In genomic region chr3:195451373-195452000, GRCh38 we compare ENCODE assay signal across 17 cellular contexts. TPM values are rescaled to one million over a fixed set of nuclear protein-coding genes. Genes with fewer than 3 reads are reported as not detected.
A peak's percentile ranks its signal among the peaks of the same experiment; 100 is the strongest.
DNase-seq lines count a peak whose midpoint lies in the region; ATAC-seq and TF ChIP-seq lines count a peak whose summit lies in the region.
"Had no signal": no experiment of that assay in that cellular context is flagged by ENCODE, and none has a peak within 500 bp of the region (broad histone marks: within the 10 kb centered on the region; RNA-seq: fewer than 3 reads in every experiment).

No MANE protein-coding gene starts in this region.

- H3K27me3 Mint-ChIP-seq in CD14-positive monocyte (ENCODE audit: low read depth in 3 of 3) = peaks cover 0 to 3% (median 2%) of the 10 kb centered on the region in 3 donors
- no peaks in the 10 kb centered on the region for H3K27me3 Mint-ChIP-seq in mesothelial cell of epicardium (ENCODE audit: low read depth)
- no peaks in the 10 kb centered on the region for H3K27me3 Mint-ChIP-seq in naive thymus-derived CD8-positive, alpha-beta T cell
- H3K27me3 Mint-ChIP-seq in endothelial cell (ENCODE audit: unreplicated experiment) = peaks cover 10% of the 10 kb centered on the region
- H3K27me3 Mint-ChIP-seq: natural killer cell treated with Interleukin-12 subunit alpha and Interleukin-12 subunit beta and Interleukin-15 and Interleukin-18, amount 100 ng/mL, for 72 hours had no signal

- H3K4me1 Mint-ChIP-seq in CD14-positive monocyte (peaks cover 39% of the 10 kb centered on the region), mesothelial cell of epicardium (peaks cover 11% of the 10 kb centered on the region), endothelial cell (ENCODE audit: unreplicated experiment) (peaks cover 10% of the 10 kb centered on the region)
- H3K4me1 Mint-ChIP-seq in naive thymus-derived CD8-positive, alpha-beta T cell = peaks cover 5 to 13% (median 10%) of the 10 kb centered on the region in 4 donors

- POLR2A ChIA-PET in naive thymus-derived CD8-positive, alpha-beta T cell (lab: Charles Lee) = no interaction called here

- DNase-seq in CD14-positive monocyte (ENCODE audit: low spot score) (no peak), NCI-H1417 (lab: John Stamatoyannopoulos, UW) (peak; percentile 71 to 90 (median 88)), NCI-H510A treated with DMSO at 0.1 percent for 48 hours (lab: John Stamatoyannopoulos, UW) (peak; percentile 85), mesothelial cell of epicardium (ENCODE audit: low spot score in 2 of 2, unreplicated experiment in 2 of 2) (no peak), Peyer's patch (no peak), endothelial cell (ENCODE audit: low spot score) (no peak)
- DNase-seq in naive thymus-derived CD8-positive, alpha-beta T cell = no peak
- DNase-seq in stimulated activated CD8-positive, alpha-beta memory T cell treated with anti-CD3 and anti-CD28 coated beads, Interleukin-4, amount 100 ng/mL, for 48 hours = no peak
- DNase-seq: activated CD4-positive, alpha-beta T cell treated with anti-CD3 and anti-CD28 coated beads for 1 hour; activated T-cell treated with anti-CD3 and anti-CD28 coated beads, Interleukin-2, amount 50 U/mL, for 72 hours; aorta; DND-41; left cardiac atrium had no signal

- H3K27ac Mint-ChIP-seq in CD14-positive monocyte (peak overlapping the region; percentile 83 to 95 (median 91)), mesothelial cell of epicardium (peak overlapping the region; percentile 55), endothelial cell (ENCODE audit: unreplicated experiment) (no peak overlapping the region)
- H3K27ac Mint-ChIP-seq in naive thymus-derived CD8-positive, alpha-beta T cell = no peak overlapping the region
- H3K27ac Mint-ChIP-seq: activated T-cell treated with anti-CD3 and anti-CD28 coated beads, Interleukin-2, amount 50 U/mL, for 72 hours; natural killer cell treated with Interleukin-12 subunit alpha and Interleukin-12 subunit beta and Interleukin-15 and Interleukin-18, amount 100 ng/mL, for 72 hours had no signal

- no peak for ATAC-seq in naive thymus-derived CD8-positive, alpha-beta T cell
- ATAC-seq: A549; activated T-cell treated with anti-CD3 and anti-CD28 coated beads, Interleukin-2, amount 50 U/mL, for 72 hours; natural killer cell treated with Interleukin-12 subunit alpha and Interleukin-12 subunit beta and Interleukin-15 and Interleukin-18, amount 100 ng/mL, for 72 hours had no signal

- intact Hi-C loops in CD14-positive monocyte (cut with micrococcal nuclease) = no loop called here

- H3K4me1 ChIP-seq in Peyer's patch = peaks cover 0 to 4% (median 0%) of the 10 kb centered on the region in 4 donors
- H3K4me1 ChIP-seq: A549 had no signal

- H3K9me3 ChIP-seq in Peyer's patch = no peaks in the 10 kb centered on the region
- H3K9me3 ChIP-seq: A549, tibial nerve had no signal

- no peaks in the 10 kb centered on the region for H3K36me3 ChIP-seq in Peyer's patch
- H3K36me3 ChIP-seq: tibial nerve had no signal

- no peak for TF ChIP-seq POLR2A in Peyer's patch (IDR thresholded peaks at IDR 0.05)

- TF ChIP-seq CTCF in CD14-positive monocyte (IDR thresholded peaks at IDR 0.05) (no peak), mesothelial cell of epicardium (IDR thresholded peaks at IDR 0.05; ENCODE audit: unreplicated experiment) (no peak), Peyer's patch (IDR thresholded peaks at IDR 0.05) (no peak), endothelial cell (IDR thresholded peaks at IDR 0.05; ENCODE audit: unreplicated experiment) (no peak)

- no peak overlapping the region for H3K4me3 ChIP-seq in Peyer's patch
- H3K4me3 ChIP-seq: A549, skin epidermis, tibial nerve had no signal

- H3K4me3 Mint-ChIP-seq in CD14-positive monocyte (peak overlapping the region in 1 of 2 donors; percentile 82), mesothelial cell of epicardium (no peak overlapping the region), endothelial cell (ENCODE audit: unreplicated experiment) (no peak overlapping the region)
- no peak overlapping the region for H3K4me3 Mint-ChIP-seq in naive thymus-derived CD8-positive, alpha-beta T cell
- H3K4me3 Mint-ChIP-seq: activated T-cell treated with anti-CD3 and anti-CD28 coated beads, Interleukin-2, amount 50 U/mL, for 72 hours; natural killer cell treated with Interleukin-12 subunit alpha and Interleukin-12 subunit beta and Interleukin-15 and Interleukin-18, amount 100 ng/mL, for 72 hours had no signal

- H3K36me3 Mint-ChIP-seq in CD14-positive monocyte (peaks cover 3% of the 10 kb centered on the region in 2 donors), mesothelial cell of epicardium (no peaks in the 10 kb centered on the region), endothelial cell (ENCODE audit: low read depth, unreplicated experiment) (peaks cover 3% of the 10 kb centered on the region)
- no peaks in the 10 kb centered on the region for H3K36me3 Mint-ChIP-seq in naive thymus-derived CD8-positive, alpha-beta T cell
- H3K36me3 Mint-ChIP-seq: natural killer cell treated with Interleukin-12 subunit alpha and Interleukin-12 subunit beta and Interleukin-15 and Interleukin-18, amount 100 ng/mL, for 72 hours had no signal

- H3K9me3 Mint-ChIP-seq in CD14-positive monocyte (peaks cover 0 to 4% (median 0%) of the 10 kb centered on the region in 7 donors), mesothelial cell of epicardium (peaks cover 6% of the 10 kb centered on the region), endothelial cell (ENCODE audit: unreplicated experiment) (no peaks in the 10 kb centered on the region)
- H3K9me3 Mint-ChIP-seq in naive thymus-derived CD8-positive, alpha-beta T cell = peaks cover 0 to 5% (median 0%) of the 10 kb centered on the region in 9 donors
- H3K9me3 Mint-ChIP-seq: natural killer cell treated with Interleukin-12 subunit alpha and Interleukin-12 subunit beta and Interleukin-15 and Interleukin-18, amount 100 ng/mL, for 72 hours had no signal

- H3K27me3 ChIP-seq in Peyer's patch = no peaks in the 10 kb centered on the region
- H3K27me3 ChIP-seq: tibial nerve had no signal

- no peak overlapping the region for H3K27ac ChIP-seq in Peyer's patch
- H3K27ac ChIP-seq: A549 had no signal

RNA-seq across cellular contexts. Expression of gene ACAP2, which starts 8.7 kb away (rescaled TPM):
- 10 to 100 TPM; 71.6 to 96.5 TPM for polyA plus RNA-seq in CD14-positive monocyte
- 43.6 to 49.7 TPM (median 47.5 TPM) in 3 replicates for total RNA-seq in mesothelial cell of epicardium
- total RNA-seq in naive thymus-derived CD8-positive, alpha-beta T cell = 10 to 100 TPM; 78.7 to 81.0 TPM
- polyA plus RNA-seq in naive thymus-derived CD8-positive, alpha-beta T cell = 10 to 100 TPM; 36.7 to 49.6 (median 49.5) TPM
- 10 to 100 TPM; 63.7 to 96.6 (median 65.9) TPM for total RNA-seq in Peyer's patch
- total RNA-seq in endothelial cell (ENCODE audit: unreplicated experiment) = 61.2 TPM

Comparison
In these comparisons a context has a peak if more than half of its experiments do, and no peak if none do; other contexts are left out.
1. DNase-seq: peak in NCI-H1417 (3 of 3) and NCI-H510A treated with DMSO at 0.1 percent for 48 hours (single experiment); none in CD14-positive monocyte (single experiment), mesothelial cell of epicardium (0 of 2), naive thymus-derived CD8-positive, alpha-beta T cell (0 of 10), Peyer's patch (0 of 3), stimulated activated CD8-positive, alpha-beta memory T cell treated with anti-CD3 and anti-CD28 coated beads, Interleukin-4, amount 100 ng/mL, for 48 hours (single experiment) and endothelial cell (single experiment).
2. H3K27ac Mint-ChIP-seq: peak in CD14-positive monocyte (7 of 7) and mesothelial cell of epicardium (single experiment); none in naive thymus-derived CD8-positive, alpha-beta T cell (0 of 10) and endothelial cell (single experiment).